Comparison of ENCODE assay signal across 24 cellular contexts in the genomic region with DNA sequence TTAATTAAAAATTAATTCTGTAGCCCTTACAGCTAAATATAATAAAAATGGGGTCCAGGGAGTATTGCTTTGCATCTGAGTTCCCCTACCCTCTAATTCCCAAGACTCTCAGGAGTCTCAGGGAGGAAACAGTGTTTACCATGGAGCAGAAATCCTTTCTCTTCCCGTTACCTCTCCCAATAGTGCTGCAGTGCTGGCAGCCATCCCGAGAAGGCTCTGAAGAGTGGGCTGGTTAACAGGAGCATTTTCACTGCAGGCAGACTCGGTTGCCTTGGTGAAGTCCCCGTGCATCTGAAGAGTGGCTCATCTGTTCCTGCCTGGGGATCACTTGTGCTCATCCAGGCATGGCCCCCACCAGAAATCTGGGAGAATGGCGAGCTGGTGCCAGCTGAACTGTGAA. TPM values are rescaled to one million over a fixed set of nuclear protein-coding genes. Genes with fewer than 3 reads are reported as not detected.
A peak's percentile ranks its signal among the peaks of the same experiment; 100 is the strongest.
DNase-seq lines count a peak whose midpoint lies in the region; ATAC-seq and TF ChIP-seq lines count a peak whose summit lies in the region.
"Had no signal": no experiment of that assay in that cellular context is flagged by ENCODE, and none has a peak within 500 bp of the region (broad histone marks: within the 10 kb centered on the region; RNA-seq: fewer than 3 reads in every experiment).

No MANE protein-coding gene starts in this region.

- no peak overlapping the region for H3K27ac ChIP-seq in heart right ventricle
- no peak overlapping the region for H3K27ac ChIP-seq in right cardiac atrium (ENCODE audit: low read length)
- H3K27ac ChIP-seq: C4-2B, epithelial cell of prostate, parathyroid adenoma, RWPE1, skin epidermis, tibial nerve had no signal

- H3K4me1 ChIP-seq in heart right ventricle (peaks cover 0 to 31% (median 5%) of the 10 kb centered on the region in 9 donors), right cardiac atrium (ENCODE audit: control insufficient read depth, insufficient read depth, low read length) (peaks cover 5% of the 10 kb centered on the region)
- H3K4me1 ChIP-seq: parathyroid adenoma had no signal

- 56 to 64% methylated on average over 5 of the region's 5 CpGs for WGBS in heart right ventricle, 2 donors
- 49% methylated on average over 5 of the region's 5 CpGs for WGBS in right cardiac atrium

- H3K4me3 ChIP-seq in heart right ventricle (no peak overlapping the region), right cardiac atrium (ENCODE audit: low read length) (no peak overlapping the region)
- H3K4me3 ChIP-seq: GM12878, skin epidermis, tibial nerve had no signal

- H3K36me3 ChIP-seq in heart right ventricle = no peaks in the 10 kb centered on the region
- H3K36me3 ChIP-seq: tibial nerve had no signal

- DNase-seq in heart right ventricle (peak; percentile 9 to 24), Right ventricle myocardium inferior (ENCODE audit: missing footprints) (no peak), NCI-H2171 (lab: John Stamatoyannopoulos, UW) (peak; percentile 48), right cardiac atrium (peak; percentile 31 to 76 (median 66)), sciatic nerve (ENCODE audit: low spot score) (no peak), NCI-H1436 (lab: John Stamatoyannopoulos, UW) (no peak), NCI-H1930 (lab: John Stamatoyannopoulos, UW) (no peak)
- DNase-seq: ACHN; activated CD4-positive, alpha-beta T cell treated with anti-CD3 and anti-CD28 coated beads, Interleukin-2, amount 50 U/mL, for 48 hours; activated effector memory CD4-positive, alpha-beta T cell treated with anti-CD3 and anti-CD28 coated beads, Interleukin-2, amount 50 U/mL, for 16 hours; DMS153; islet precursor cell; naive B cell; NCI-H2227 treated with DMSO at 0.1 percent for 48 hours; stimulated activated naive CD4-positive, alpha-beta T cell treated with Interleukin-2 at 50 U/mL for 16 hours had no signal

- no peaks in the 10 kb centered on the region for H3K27me3 ChIP-seq in heart right ventricle
- H3K27me3 ChIP-seq in right cardiac atrium (ENCODE audit: control insufficient read depth, insufficient read depth) = no peaks in the 10 kb centered on the region
- H3K27me3 ChIP-seq: tibial nerve had no signal

- no peak for TF ChIP-seq CTCF in heart right ventricle (IDR thresholded peaks at IDR 0.05)

- no peaks in the 10 kb centered on the region for H3K9me3 ChIP-seq in heart right ventricle
- H3K9me3 ChIP-seq in right cardiac atrium (ENCODE audit: control insufficient read depth, low read length) = no peaks in the 10 kb centered on the region
- H3K9me3 ChIP-seq: tibial nerve had no signal

- intact Hi-C loops in heart right ventricle (cut with DNase I) = loop anchor here in 1 of 10 donors (5.0 kb wide), 1 partner anchor 33 kb away; no protein-coding TSS in a partner anchor
- intact Hi-C loops in Right ventricle myocardium inferior (cut with DNase I) = no loop called here
- intact Hi-C loops in right cardiac atrium (cut with DNase I) = no loop called here
- intact Hi-C loops in sciatic nerve (cut with DNase I) = no loop called here

- ATAC-seq in heart right ventricle (no peak), Right ventricle myocardium inferior (no peak), right cardiac atrium (no peak), sciatic nerve (peak; percentile 51), GM18870 (IDR thresholded peaks at IDR 0.05; ENCODE audit: unreplicated experiment) (no peak)
- ATAC-seq: GM12878 had no signal

RNA-seq across cellular contexts. Expression of a gene that starts 41.8 kb away (rescaled TPM):
- 1 to 10 TPM in 9 of 10 donors, under 1 TPM in 1; 0.97 to 4.8 (median 2.5) TPM for total RNA-seq in heart right ventricle
- polyA plus RNA-seq in heart right ventricle = 1 to 10 TPM in 1 of 2 donors, under 1 TPM in 1; 0.58 to 6.2 TPM
- 3.0 TPM for total RNA-seq in Right ventricle myocardium inferior
- total RNA-seq in right cardiac atrium = 1 to 10 TPM; 2.1 to 6.0 (median 3.9) TPM
- 5.7 TPM for polyA plus RNA-seq in right cardiac atrium
- total RNA-seq in sciatic nerve = 6.6 TPM
- total RNA-seq: GM12878, lung microvascular endothelial cell had no signal
- polyA plus RNA-seq: GM12878 had no signal

Comparison
In these comparisons a context has a peak if more than half of its experiments do, and no peak if none do; other contexts are left out.
1. DNase-seq: peak in heart right ventricle (2 of 2), NCI-H2171 (single experiment) and right cardiac atrium (3 of 3); none in Right ventricle myocardium inferior (single experiment), sciatic nerve (single experiment), NCI-H1436 (single experiment) and NCI-H1930 (0 of 2).